Comparison of ENCODE assay signal across 8 cellular contexts in genomic region chr4:55184600-55185523, GRCh38. TPM values are rescaled to one million over a fixed set of nuclear protein-coding genes. Genes with fewer than 3 reads are reported as not detected.
DNase-seq lines count a peak whose midpoint lies in the region; ATAC-seq and TF ChIP-seq lines count a peak whose summit lies in the region.

No MANE protein-coding gene starts in this region.

- H3K4me1 ChIP-seq in BE2C = no peaks in the 10 kb centered on the region

- no peak overlapping the region for H3K4me3 ChIP-seq in BE2C (ENCODE audit: low read depth, low read length)
- no peak overlapping the region for H3K4me3 ChIP-seq in choroid plexus epithelial cell (ENCODE audit: low read depth, low read length)

- H3K9me3 ChIP-seq in BE2C = no peaks in the 10 kb centered on the region

- ATAC-seq in GM21360 (IDR thresholded peaks at IDR 0.05; ENCODE audit: unreplicated experiment) (peak; percentile 72), HG03097 (IDR thresholded peaks at IDR 0.05; ENCODE audit: low FRiP score, unreplicated experiment) (no peak)

- peak; percentile 34 for DNase-seq in BE2C
- DNase-seq in NCI-H69 (lab: John Stamatoyannopoulos, UW) = peak; percentile 52
- DNase-seq in choroid plexus epithelial cell (ENCODE audit: low read depth) = peak; percentile 92
- DNase-seq in mucosa of gallbladder (ENCODE audit: low spot score) = peak; percentile 35
- no peak for DNase-seq in T-helper 9 cell
- no peak for DNase-seq in 8988T

- H3K36me3 ChIP-seq in BE2C = no peaks in the 10 kb centered on the region

- H3K27me3 ChIP-seq in BE2C = no peaks in the 10 kb centered on the region

- TF ChIP-seq CTCF in BE2C (IDR thresholded peaks at IDR 0.05; ENCODE audit: low read depth, low read length) (peak; percentile 70), choroid plexus epithelial cell (conservative IDR thresholded peaks at IDR 0.05; ENCODE audit: low read depth, low read length) (peak; percentile 42)

RNA-seq across cellular contexts. Expression of gene KDR, which starts 59.5 kb away (rescaled TPM):
- polyA plus RNA-seq in BE2C (2012; ENCODE audit: insufficient read depth, insufficient read length, low read depth) = 0.26 TPM
- total RNA-seq in mucosa of gallbladder = 24.0 TPM

Comparison
In these comparisons a context has a peak if more than half of its experiments do, and no peak if none do; other contexts are left out.
1. DNase-seq: peak in BE2C (single experiment), NCI-H69 (single experiment), choroid plexus epithelial cell (single experiment) and mucosa of gallbladder (single experiment); none in T-helper 9 cell (single experiment) and 8988T (single experiment).